In genomic region chr1:64250472-64250871, GRCh38 we compare ENCODE assay signal across 14 cellular contexts. TPM values are rescaled to one million over a fixed set of nuclear protein-coding genes. Genes with fewer than 3 reads are reported as not detected.
"Had no signal": no experiment of that assay in that cellular context is flagged by ENCODE, and none has a peak within 500 bp of the region (broad histone marks: within the 10 kb centered on the region; RNA-seq: fewer than 3 reads in every experiment).

No MANE protein-coding gene starts in this region.

RNA-seq across cellular contexts. Expression of gene UBE2U, which starts 47.0 kb away (rescaled TPM):
- total RNA-seq: stomach, subcutaneous adipose tissue, suprapubic skin, temporal lobe, thoracic aorta, thyroid gland, tibial nerve, transverse colon, upper lobe of right lung, ureter, urinary bladder, uterus, vagina had no signal
- polyA plus RNA-seq: thymus, urinary bladder had no signal
